Comparison of ENCODE assay signal across 1 cellular context in the genomic region with DNA sequence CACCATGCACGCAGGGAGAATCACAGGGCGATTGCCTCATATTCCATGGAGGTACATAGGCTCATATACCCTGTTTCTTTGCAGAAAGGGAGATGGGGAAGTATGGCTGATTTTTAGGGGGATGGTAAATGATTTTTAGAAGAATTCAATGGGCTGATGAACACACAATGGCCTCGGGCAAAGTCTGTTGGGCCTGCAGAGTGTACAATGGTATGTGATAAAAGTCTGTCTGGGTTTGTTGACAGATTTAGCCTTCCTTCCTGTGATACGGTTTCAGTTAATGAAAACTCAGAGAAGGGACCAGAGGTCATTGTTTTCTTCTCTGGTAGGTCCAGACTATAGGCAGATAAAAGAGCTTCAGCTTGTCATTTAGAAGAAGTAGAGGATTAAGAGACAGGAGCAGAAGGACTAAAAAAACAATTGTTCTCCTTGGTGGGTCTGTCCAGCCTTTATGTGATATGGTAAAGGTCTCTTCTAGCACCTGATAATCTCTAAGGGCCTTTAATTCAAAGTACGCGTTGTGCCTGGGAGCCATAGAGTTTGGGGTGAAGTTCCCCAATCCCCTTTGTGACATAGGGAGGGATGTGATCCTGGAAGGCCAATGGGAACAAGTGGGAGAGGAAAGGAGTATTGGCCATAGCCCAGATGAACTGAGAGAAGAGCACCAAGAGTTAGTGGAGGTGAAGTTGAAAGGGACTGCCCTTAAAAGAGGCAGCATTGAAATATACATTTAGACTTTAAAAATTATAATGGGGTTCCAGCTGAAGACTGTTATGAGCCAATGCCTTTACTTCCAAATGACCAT.
TF ChIP-seq lines count a peak whose summit lies in the region.

No MANE protein-coding gene starts in this region.

TF ChIP-seq in HepG2, 621 proteins besides CTCF, POLR2A, EP300 and RAD21 (continued from another document and continues in another):
- TF ChIP-seq ZBTB49 (CRISPR knock-in tag; IDR thresholded peaks at IDR 0.05; ENCODE audit: borderline replicate concordance) (no peak), ZNF747 (CRISPR knock-in tag; IDR thresholded peaks at IDR 0.05; ENCODE audit: borderline replicate concordance) (no peak), KDM6A (CRISPR knock-in tag; IDR thresholded peaks at IDR 0.05; ENCODE audit: low read depth) (peak; percentile 88), ZSCAN20 (CRISPR knock-in tag; IDR thresholded peaks at IDR 0.05; ENCODE audit: borderline replicate concordance) (no peak), FOXA1 (IDR thresholded peaks at IDR 0.05) (no peak), FOXA1 (CRISPR knock-in tag; IDR thresholded peaks at IDR 0.05) (peak; percentile 89), NR2F1 (CRISPR knock-in tag; IDR thresholded peaks at IDR 0.05) (no peak; a peak in 1 of 4 replicates), SKI (IDR thresholded peaks at IDR 0.05; ENCODE audit: partially characterized antibody) (peak; percentile 77), KDM1A (CRISPR knock-in tag; IDR thresholded peaks at IDR 0.05) (no peak), TBL1XR1 (IDR thresholded peaks at IDR 0.05; ENCODE audit: borderline replicate concordance, low read length, partially characterized antibody) (peak; percentile 84), CHCHD3 (CRISPR knock-in tag; IDR thresholded peaks at IDR 0.05) (no peak), MAFG (CRISPR knock-in tag; IDR thresholded peaks at IDR 0.05) (no peak), YEATS4 (CRISPR knock-in tag; IDR thresholded peaks at IDR 0.05; ENCODE audit: borderline replicate concordance) (peak; percentile 22; the same call in 1 of the 2 replicates), EEA1 (CRISPR knock-in tag; IDR thresholded peaks at IDR 0.05; ENCODE audit: borderline replicate concordance) (no peak), SIX1 (CRISPR knock-in tag; IDR thresholded peaks at IDR 0.05; ENCODE audit: borderline replicate concordance) (peak; percentile 81; the same call in 1 of the 2 replicates), WIZ (CRISPR knock-in tag; IDR thresholded peaks at IDR 0.05) (no peak; the same call in 1 of the 2 replicates), TCF12 (IDR thresholded peaks at IDR 0.05) (no peak), TCF12 (CRISPR knock-in tag; IDR thresholded peaks at IDR 0.05) (no peak), MIER3 (CRISPR knock-in tag; IDR thresholded peaks at IDR 0.05; ENCODE audit: borderline replicate concordance) (peak; percentile 18; the same call in 1 of the 2 replicates), RBFOX2 (IDR thresholded peaks at IDR 0.05; ENCODE audit: low read depth, low read length) (peak; percentile 50), ATAD3A (CRISPR knock-in tag; IDR thresholded peaks at IDR 0.05) (no peak), ZSCAN5A (CRISPR knock-in tag; IDR thresholded peaks at IDR 0.05; ENCODE audit: borderline replicate concordance) (peak; percentile 76; the same call in 1 of the 2 replicates), MXD1 (CRISPR knock-in tag; IDR thresholded peaks at IDR 0.05) (no peak), ZNF557 (CRISPR knock-in tag; IDR thresholded peaks at IDR 0.05) (no peak), YEATS2 (CRISPR knock-in tag; IDR thresholded peaks at IDR 0.05; ENCODE audit: borderline replicate concordance) (no peak), ZMYM4 (CRISPR knock-in tag; IDR thresholded peaks at IDR 0.05) (peak; percentile 84), PAF1 (CRISPR knock-in tag; IDR thresholded peaks at IDR 0.05) (no peak), HNF4G (IDR thresholded peaks at IDR 0.05; ENCODE audit: borderline replicate concordance, low read depth, low read length) (peak; percentile 96), HNF4G (CRISPR knock-in tag; IDR thresholded peaks at IDR 0.05; ENCODE audit: borderline replicate concordance, low read depth) (peak; percentile 52), NFE2L2 (IDR thresholded peaks at IDR 0.05; ENCODE audit: low read length) (no peak), ZNF530 (CRISPR knock-in tag; IDR thresholded peaks at IDR 0.05; ENCODE audit: low read depth) (no peak), ZNF343 (CRISPR knock-in tag; IDR thresholded peaks at IDR 0.05) (peak; percentile 91; the same call in 1 of the 2 replicates), ZNF687 (CRISPR knock-in tag; IDR thresholded peaks at IDR 0.05) (no peak), CREBL2 (CRISPR knock-in tag; IDR thresholded peaks at IDR 0.05; ENCODE audit: borderline replicate concordance) (no peak), RFX5 (IDR thresholded peaks at IDR 0.05; ENCODE audit: low read depth, low read length) (no peak), ZNF674 (CRISPR knock-in tag; IDR thresholded peaks at IDR 0.05; ENCODE audit: low read depth) (no peak), TSC22D2 (CRISPR knock-in tag; IDR thresholded peaks at IDR 0.05; ENCODE audit: borderline replicate concordance) (no peak), ZNF614 (CRISPR knock-in tag; IDR thresholded peaks at IDR 0.05; ENCODE audit: borderline replicate concordance) (peak; percentile 85; the same call in 1 of the 2 replicates), ZNF563 (CRISPR knock-in tag; IDR thresholded peaks at IDR 0.05) (no peak)
- TF ChIP-seq, protein P1, sequence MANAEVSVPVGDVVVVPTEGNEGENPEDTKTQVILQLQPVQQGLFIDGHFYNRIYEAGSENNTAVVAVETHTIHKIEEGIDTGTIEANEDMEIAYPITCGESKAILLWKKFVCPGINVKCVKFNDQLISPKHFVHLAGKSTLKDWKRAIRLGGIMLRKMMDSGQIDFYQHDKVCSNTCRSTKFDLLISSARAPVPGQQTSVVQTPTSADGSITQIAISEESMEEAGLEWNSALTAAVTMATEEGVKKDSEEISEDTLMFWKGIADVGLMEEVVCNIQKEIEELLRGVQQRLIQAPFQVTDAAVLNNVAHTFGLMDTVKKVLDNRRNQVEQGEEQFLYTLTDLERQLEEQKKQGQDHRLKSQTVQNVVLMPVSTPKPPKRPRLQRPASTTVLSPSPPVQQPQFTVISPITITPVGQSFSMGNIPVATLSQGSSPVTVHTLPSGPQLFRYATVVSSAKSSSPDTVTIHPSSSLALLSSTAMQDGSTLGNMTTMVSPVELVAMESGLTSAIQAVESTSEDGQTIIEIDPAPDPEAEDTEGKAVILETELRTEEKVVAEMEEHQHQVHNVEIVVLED (CRISPR knock-in tag; IDR thresholded peaks at IDR 0.05; ENCODE audit: borderline replicate concordance): no peak
- TF ChIP-seq, protein P2, sequence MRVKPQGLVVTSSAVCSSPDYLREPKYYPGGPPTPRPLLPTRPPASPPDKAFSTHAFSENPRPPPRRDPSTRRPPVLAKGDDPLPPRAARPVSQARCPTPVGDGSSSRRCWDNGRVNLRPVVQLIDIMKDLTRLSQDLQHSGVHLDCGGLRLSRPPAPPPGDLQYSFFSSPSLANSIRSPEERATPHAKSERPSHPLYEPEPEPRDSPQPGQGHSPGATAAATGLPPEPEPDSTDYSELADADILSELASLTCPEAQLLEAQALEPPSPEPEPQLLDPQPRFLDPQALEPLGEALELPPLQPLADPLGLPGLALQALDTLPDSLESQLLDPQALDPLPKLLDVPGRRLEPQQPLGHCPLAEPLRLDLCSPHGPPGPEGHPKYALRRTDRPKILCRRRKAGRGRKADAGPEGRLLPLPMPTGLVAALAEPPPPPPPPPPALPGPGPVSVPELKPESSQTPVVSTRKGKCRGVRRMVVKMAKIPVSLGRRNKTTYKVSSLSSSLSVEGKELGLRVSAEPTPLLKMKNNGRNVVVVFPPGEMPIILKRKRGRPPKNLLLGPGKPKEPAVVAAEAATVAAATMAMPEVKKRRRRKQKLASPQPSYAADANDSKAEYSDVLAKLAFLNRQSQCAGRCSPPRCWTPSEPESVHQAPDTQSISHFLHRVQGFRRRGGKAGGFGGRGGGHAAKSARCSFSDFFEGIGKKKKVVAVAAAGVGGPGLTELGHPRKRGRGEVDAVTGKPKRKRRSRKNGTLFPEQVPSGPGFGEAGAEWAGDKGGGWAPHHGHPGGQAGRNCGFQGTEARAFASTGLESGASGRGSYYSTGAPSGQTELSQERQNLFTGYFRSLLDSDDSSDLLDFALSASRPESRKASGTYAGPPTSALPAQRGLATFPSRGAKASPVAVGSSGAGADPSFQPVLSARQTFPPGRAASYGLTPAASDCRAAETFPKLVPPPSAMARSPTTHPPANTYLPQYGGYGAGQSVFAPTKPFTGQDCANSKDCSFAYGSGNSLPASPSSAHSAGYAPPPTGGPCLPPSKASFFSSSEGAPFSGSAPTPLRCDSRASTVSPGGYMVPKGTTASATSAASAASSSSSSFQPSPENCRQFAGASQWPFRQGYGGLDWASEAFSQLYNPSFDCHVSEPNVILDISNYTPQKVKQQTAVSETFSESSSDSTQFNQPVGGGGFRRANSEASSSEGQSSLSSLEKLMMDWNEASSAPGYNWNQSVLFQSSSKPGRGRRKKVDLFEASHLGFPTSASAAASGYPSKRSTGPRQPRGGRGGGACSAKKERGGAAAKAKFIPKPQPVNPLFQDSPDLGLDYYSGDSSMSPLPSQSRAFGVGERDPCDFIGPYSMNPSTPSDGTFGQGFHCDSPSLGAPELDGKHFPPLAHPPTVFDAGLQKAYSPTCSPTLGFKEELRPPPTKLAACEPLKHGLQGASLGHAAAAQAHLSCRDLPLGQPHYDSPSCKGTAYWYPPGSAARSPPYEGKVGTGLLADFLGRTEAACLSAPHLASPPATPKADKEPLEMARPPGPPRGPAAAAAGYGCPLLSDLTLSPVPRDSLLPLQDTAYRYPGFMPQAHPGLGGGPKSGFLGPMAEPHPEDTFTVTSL (CRISPR knock-in tag; IDR thresholded peaks at IDR 0.05; ENCODE audit: borderline replicate concordance): peak; percentile 85
- TF ChIP-seq, protein P3, sequence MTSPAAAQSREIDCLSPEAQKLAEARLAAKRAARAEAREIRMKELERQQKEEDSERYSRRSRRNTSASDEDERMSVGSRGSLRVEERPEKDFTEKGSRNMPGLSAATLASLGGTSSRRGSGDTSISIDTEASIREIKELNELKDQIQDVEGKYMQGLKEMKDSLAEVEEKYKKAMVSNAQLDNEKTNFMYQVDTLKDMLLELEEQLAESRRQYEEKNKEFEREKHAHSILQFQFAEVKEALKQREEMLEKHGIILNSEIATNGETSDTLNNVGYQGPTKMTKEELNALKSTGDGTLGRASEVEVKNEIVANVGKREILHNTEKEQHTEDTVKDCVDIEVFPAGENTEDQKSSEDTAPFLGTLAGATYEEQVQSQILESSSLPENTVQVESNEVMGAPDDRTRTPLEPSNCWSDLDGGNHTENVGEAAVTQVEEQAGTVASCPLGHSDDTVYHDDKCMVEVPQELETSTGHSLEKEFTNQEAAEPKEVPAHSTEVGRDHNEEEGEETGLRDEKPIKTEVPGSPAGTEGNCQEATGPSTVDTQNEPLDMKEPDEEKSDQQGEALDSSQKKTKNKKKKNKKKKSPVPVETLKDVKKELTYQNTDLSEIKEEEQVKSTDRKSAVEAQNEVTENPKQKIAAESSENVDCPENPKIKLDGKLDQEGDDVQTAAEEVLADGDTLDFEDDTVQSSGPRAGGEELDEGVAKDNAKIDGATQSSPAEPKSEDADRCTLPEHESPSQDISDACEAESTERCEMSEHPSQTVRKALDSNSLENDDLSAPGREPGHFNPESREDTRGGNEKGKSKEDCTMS (CRISPR knock-in tag; conservative IDR thresholded peaks at IDR 0.05): no peak
